In the genomic region with DNA sequence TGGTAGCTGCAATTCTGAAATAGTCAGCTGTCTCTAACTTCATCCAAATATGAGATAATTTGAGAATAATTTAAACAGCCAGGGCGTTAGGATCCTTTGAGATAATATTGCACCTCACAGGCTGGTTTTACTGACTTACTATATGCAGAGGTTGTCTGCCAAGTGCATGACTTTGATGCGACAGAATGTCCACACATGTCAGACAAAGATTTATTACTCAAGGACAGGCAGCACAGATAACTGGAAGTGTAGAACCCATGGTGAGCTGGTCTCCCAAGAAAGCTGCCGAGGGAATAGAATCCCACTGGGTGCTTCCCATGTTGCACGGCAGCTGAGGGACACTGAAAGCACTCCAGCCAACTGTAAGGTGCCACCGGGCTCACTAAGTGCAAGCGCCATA, we compare ENCODE assay signal across 10 cellular contexts.
"Had no signal": no experiment of that assay in that cellular context is flagged by ENCODE, and none has a peak within 500 bp of the region (broad histone marks: within the 10 kb centered on the region; RNA-seq: fewer than 3 reads in every experiment).

No MANE protein-coding gene starts in this region.

- H3K4me3 Mint-ChIP-seq: H9, HFFc6 had no signal

- H3K27ac ChIP-seq: GM23248, KMS-11 had no signal

- H2AFZ ChIP-seq: GM23248 had no signal

- DNase-seq: GM23248, GOT3, H9, HCEC 1CT, HFFc6, IMR-90, KBM-7 had no signal

- H3K4me3 ChIP-seq: GM23248 had no signal

- H3K9ac ChIP-seq: GM23248, KMS-11 had no signal

- H3K9me3 Mint-ChIP-seq: H9 had no signal

- H3K27ac Mint-ChIP-seq: H9, HFFc6 had no signal

- H3K4me2 ChIP-seq: KMS-11 had no signal

- FAIRE-seq: H54, HTR-8/SVneo had no signal
